ENCODE assay signal across 8 cellular contexts in the genomic region with DNA sequence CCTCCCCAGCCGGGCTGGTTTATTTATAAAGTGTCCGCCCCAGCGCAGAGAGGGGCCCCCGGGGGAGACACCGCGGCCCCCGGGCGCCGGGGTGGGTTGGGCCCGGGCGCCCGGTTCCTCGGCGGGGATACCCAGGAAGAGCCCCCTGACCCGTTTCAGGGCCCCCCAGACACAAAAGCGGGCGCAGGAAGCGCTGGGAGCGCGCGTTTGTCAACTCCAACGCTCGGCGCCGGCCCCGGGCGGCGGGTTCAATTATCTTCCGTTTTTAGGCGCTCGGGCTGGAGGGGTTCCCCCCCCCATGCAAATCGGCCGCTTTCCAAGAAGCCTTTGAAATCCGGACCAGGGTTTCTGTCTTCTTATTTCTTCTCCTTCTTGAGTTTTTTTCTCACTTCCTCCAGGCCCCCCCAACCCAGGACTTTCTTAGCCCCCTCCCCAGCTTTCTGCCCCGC. TPM values are rescaled to one million over a fixed set of nuclear protein-coding genes. Genes with fewer than 3 reads are reported as not detected.
A peak's percentile ranks its signal among the peaks of the same experiment; 100 is the strongest.
DNase-seq lines count a peak whose midpoint lies in the region; ATAC-seq and TF ChIP-seq lines count a peak whose summit lies in the region.

No MANE protein-coding gene starts in this region.

- TF ChIP-seq CTCF in left ventricle myocardium inferior (IDR thresholded peaks at IDR 0.05; ENCODE audit: borderline replicate concordance) = no peak
- no peak for TF ChIP-seq CTCF in sigmoid colon (IDR thresholded peaks at IDR 0.05)

- 0 to 1% methylated on average over 35 of the region's 35 CpGs for WGBS in sigmoid colon, 2 donors

- no peaks in the 10 kb centered on the region for H3K9me3 Mint-ChIP-seq in activated T-helper 1 cell treated with anti-CD3 and anti-CD28 coated beads, Interleukin-12 subunit alpha, Interleukin-12 subunit beta, Interleukin-2, Interleukin-4 antibody, amounts not matched to agents 30 ng/mL and 10 ng/mL and 1 ng/mL, durations not matched to agents 14 hours and 24 hours and 36 hours

- no peak for TF ChIP-seq POLR2A in sigmoid colon (IDR thresholded peaks at IDR 0.05)

- H3K4me1 ChIP-seq in left ventricle myocardium inferior (peaks cover 49% of the 10 kb centered on the region), sigmoid colon (peaks cover 0 to 37% (median 24%) of the 10 kb centered on the region in 4 donors)

- H3K9me3 ChIP-seq in left ventricle myocardium inferior (replicated peaks) (no peaks in the 10 kb centered on the region), sigmoid colon (no peaks in the 10 kb centered on the region)

- peaks cover 4% of the 10 kb centered on the region for H3K4me1 Mint-ChIP-seq in activated T-helper 1 cell treated with anti-CD3 and anti-CD28 coated beads, Interleukin-12 subunit alpha, Interleukin-12 subunit beta, Interleukin-2, Interleukin-4 antibody, amounts not matched to agents 30 ng/mL and 10 ng/mL and 1 ng/mL, durations not matched to agents 14 hours and 24 hours and 36 hours (ENCODE audit: low read depth)

- no peaks in the 10 kb centered on the region for H3K36me3 Mint-ChIP-seq in activated T-helper 1 cell treated with anti-CD3 and anti-CD28 coated beads, Interleukin-12 subunit alpha, Interleukin-12 subunit beta, Interleukin-2, Interleukin-4 antibody, amounts not matched to agents 30 ng/mL and 10 ng/mL and 1 ng/mL, durations not matched to agents 14 hours and 24 hours and 36 hours (ENCODE audit: low read depth)

- DNase-seq in GF-D8 (lab: John Stamatoyannopoulos, UW) (peak; percentile 80), LHCN-M2 (ENCODE audit: low read depth) (peak; percentile 27), left ventricle myocardium inferior (peak; percentile 70), sigmoid colon (no peak), GM19238 (ENCODE audit: insufficient read length, low spot score) (no peak)
- DNase-seq in activated T-helper 1 cell treated with anti-CD3 and anti-CD28 coated beads, Interleukin-12 subunit alpha, Interleukin-12 subunit beta, Interleukin-2, Interleukin-4 antibody, amounts not matched to agents 30 ng/mL and 10 ng/mL and 1 ng/mL, durations not matched to agents 14 hours and 24 hours and 36 hours (ENCODE audit: low spot score) = no peak
- DNase-seq in central memory CD4-positive, alpha-beta T cell = no peak

- H3K4me3 ChIP-seq in left ventricle myocardium inferior = peak overlapping the region; percentile 91
- H3K4me3 ChIP-seq in sigmoid colon = peak overlapping the region; percentile 85 to 98 (median 91)

- intact Hi-C loops in activated T-helper 1 cell treated with anti-CD3 and anti-CD28 coated beads, Interleukin-12 subunit alpha, Interleukin-12 subunit beta, Interleukin-2, Interleukin-4 antibody, amounts not matched to agents 30 ng/mL and 10 ng/mL and 1 ng/mL, durations not matched to agents 14 hours and 24 hours and 36 hours (cut with micrococcal nuclease) = loop anchor here (1.0 to 5.0 kb wide), 2 partner anchors 11 to 264 kb away; a partner anchor contains a TSS
- intact Hi-C loops in left ventricle myocardium inferior (cut with micrococcal nuclease) (loop anchor here (10.0 kb wide), 1 partner anchor 162 kb away; no protein-coding TSS in a partner anchor), sigmoid colon (cut with DNase I) (loop anchor here (10.0 kb wide), 2 partner anchors 178 to 248 kb away; a partner anchor contains a TSS)

- peak overlapping the region; percentile 88 for H3K27ac ChIP-seq in left ventricle myocardium inferior (replicated peaks)
- peak overlapping the region; percentile 83 to 93 (median 86) for H3K27ac ChIP-seq in sigmoid colon

- H3K4me3 Mint-ChIP-seq in activated T-helper 1 cell treated with anti-CD3 and anti-CD28 coated beads, Interleukin-12 subunit alpha, Interleukin-12 subunit beta, Interleukin-2, Interleukin-4 antibody, amounts not matched to agents 30 ng/mL and 10 ng/mL and 1 ng/mL, durations not matched to agents 14 hours and 24 hours and 36 hours = peak overlapping the region; percentile 82

- no peaks in the 10 kb centered on the region for H3K27me3 Mint-ChIP-seq in activated T-helper 1 cell treated with anti-CD3 and anti-CD28 coated beads, Interleukin-12 subunit alpha, Interleukin-12 subunit beta, Interleukin-2, Interleukin-4 antibody, amounts not matched to agents 30 ng/mL and 10 ng/mL and 1 ng/mL, durations not matched to agents 14 hours and 24 hours and 36 hours (ENCODE audit: insufficient read depth)

- H3K27me3 ChIP-seq in left ventricle myocardium inferior (ENCODE audit: low read depth) (no peaks in the 10 kb centered on the region), sigmoid colon (no peaks in the 10 kb centered on the region)

- no peak for ATAC-seq in GM19023 (IDR thresholded peaks at IDR 0.05; ENCODE audit: unreplicated experiment)

- H3K36me3 ChIP-seq in left ventricle myocardium inferior (peaks cover 7% of the 10 kb centered on the region), sigmoid colon (peaks cover 0 to 6% (median 0%) of the 10 kb centered on the region in 4 donors)

- no peak for TF ChIP-seq EP300 in sigmoid colon (IDR thresholded peaks at IDR 0.05)

- peak overlapping the region; percentile 68 for H3K27ac Mint-ChIP-seq in activated T-helper 1 cell treated with anti-CD3 and anti-CD28 coated beads, Interleukin-12 subunit alpha, Interleukin-12 subunit beta, Interleukin-2, Interleukin-4 antibody, amounts not matched to agents 30 ng/mL and 10 ng/mL and 1 ng/mL, durations not matched to agents 14 hours and 24 hours and 36 hours

RNA-seq across cellular contexts. Expression of a gene that starts 0.8 kb away (rescaled TPM):
- total RNA-seq in LHCN-M2 (2014; rRNA removed) = 3.1 and 3.4 TPM in 2 replicates
- polyA plus RNA-seq in LHCN-M2 (2012) = 6.2 TPM
- total RNA-seq in activated T-helper 1 cell treated with anti-CD3 and anti-CD28 coated beads, Interleukin-12 subunit alpha, Interleukin-12 subunit beta, Interleukin-2, Interleukin-4 antibody, amounts not matched to agents 30 ng/mL and 10 ng/mL and 1 ng/mL, durations not matched to agents 14 hours and 24 hours and 36 hours = 32.5 and 35.0 TPM in 2 replicates
- total RNA-seq in left ventricle myocardium inferior = 4.8 TPM
- 10 to 100 TPM in 1 of 4 donors, 1 to 10 TPM in 3; 3.1 to 11.6 (median 4.3) TPM for total RNA-seq in sigmoid colon
- 1 to 10 TPM; 1.4 to 6.0 (median 1.8) TPM for polyA plus RNA-seq in sigmoid colon

RNA-seq across cellular contexts. Expression of a gene that starts 9.5 kb away (rescaled TPM):
- not detected in 2 replicates for total RNA-seq in LHCN-M2 (2014; rRNA removed)
- polyA plus RNA-seq in LHCN-M2 (2012) = 0.07 TPM
- 6.8 and 8.9 TPM in 2 replicates for total RNA-seq in activated T-helper 1 cell treated with anti-CD3 and anti-CD28 coated beads, Interleukin-12 subunit alpha, Interleukin-12 subunit beta, Interleukin-2, Interleukin-4 antibody, amounts not matched to agents 30 ng/mL and 10 ng/mL and 1 ng/mL, durations not matched to agents 14 hours and 24 hours and 36 hours
- total RNA-seq in left ventricle myocardium inferior = not detected
- total RNA-seq in sigmoid colon = not detected
- polyA plus RNA-seq in sigmoid colon = under 1 TPM in 1 of 3 donors, not detected in 2; 0.13 TPM

RNA-seq across cellular contexts. Expression of a gene that starts 13.6 kb away (rescaled TPM):
- 40.3 and 42.7 TPM in 2 replicates for total RNA-seq in LHCN-M2 (2014; rRNA removed)
- 45.5 TPM for polyA plus RNA-seq in LHCN-M2 (2012)
- total RNA-seq in activated T-helper 1 cell treated with anti-CD3 and anti-CD28 coated beads, Interleukin-12 subunit alpha, Interleukin-12 subunit beta, Interleukin-2, Interleukin-4 antibody, amounts not matched to agents 30 ng/mL and 10 ng/mL and 1 ng/mL, durations not matched to agents 14 hours and 24 hours and 36 hours = 94.3 and 96.4 TPM in 2 replicates
- 21.6 TPM for total RNA-seq in left ventricle myocardium inferior
- total RNA-seq in sigmoid colon = 10 to 100 TPM; 21.4 to 37.2 (median 27.7) TPM
- 10 to 100 TPM; 30.5 to 85.3 (median 33.0) TPM for polyA plus RNA-seq in sigmoid colon

RNA-seq across cellular contexts. Expression of a gene that starts 33.3 kb away (rescaled TPM):
- total RNA-seq in LHCN-M2 (2014; rRNA removed) (not detected in 2 replicates), left ventricle myocardium inferior (not detected), sigmoid colon (not detected)
- not detected for polyA plus RNA-seq in LHCN-M2 (2012)
- not detected in 2 replicates for total RNA-seq in activated T-helper 1 cell treated with anti-CD3 and anti-CD28 coated beads, Interleukin-12 subunit alpha, Interleukin-12 subunit beta, Interleukin-2, Interleukin-4 antibody, amounts not matched to agents 30 ng/mL and 10 ng/mL and 1 ng/mL, durations not matched to agents 14 hours and 24 hours and 36 hours
- polyA plus RNA-seq in sigmoid colon = not detected

RNA-seq across cellular contexts. Expression of a gene that starts 33.6 kb away (rescaled TPM):
- 36.3 and 38.7 TPM in 2 replicates for total RNA-seq in LHCN-M2 (2014; rRNA removed)
- polyA plus RNA-seq in LHCN-M2 (2012) = 53.3 TPM
- 62.1 and 62.5 TPM in 2 replicates for total RNA-seq in activated T-helper 1 cell treated with anti-CD3 and anti-CD28 coated beads, Interleukin-12 subunit alpha, Interleukin-12 subunit beta, Interleukin-2, Interleukin-4 antibody, amounts not matched to agents 30 ng/mL and 10 ng/mL and 1 ng/mL, durations not matched to agents 14 hours and 24 hours and 36 hours
- 19.4 TPM for total RNA-seq in left ventricle myocardium inferior
- 10 to 100 TPM; 22.4 to 33.2 (median 25.6) TPM for total RNA-seq in sigmoid colon
- polyA plus RNA-seq in sigmoid colon = 10 to 100 TPM; 36.1 to 62.5 (median 51.7) TPM

Comparison
In these comparisons a context has a peak if more than half of its experiments do, and no peak if none do; other contexts are left out.
1. DNase-seq: peak in GF-D8 (single experiment), LHCN-M2 (single experiment) and left ventricle myocardium inferior (single experiment); none in activated T-helper 1 cell treated with anti-CD3 and anti-CD28 coated beads, Interleukin-12 subunit alpha, Interleukin-12 subunit beta, Interleukin-2, Interleukin-4 antibody, amounts not matched to agents 30 ng/mL and 10 ng/mL and 1 ng/mL, durations not matched to agents 14 hours and 24 hours and 36 hours (single experiment), sigmoid colon (single experiment), GM19238 (single experiment) and central memory CD4-positive, alpha-beta T cell (single experiment).